9 cellular contexts compared by ENCODE assay signal in genomic region chr13:46665630-46666482, GRCh38.
DNase-seq lines count a peak whose midpoint lies in the region; ATAC-seq and TF ChIP-seq lines count a peak whose summit lies in the region.
"Had no signal": no experiment of that assay in that cellular context is flagged by ENCODE, and none has a peak within 500 bp of the region (broad histone marks: within the 10 kb centered on the region; RNA-seq: fewer than 3 reads in every experiment).

No MANE protein-coding gene starts in this region.

- peaks cover 31% of the 10 kb centered on the region for H3K4me1 Mint-ChIP-seq in neural crest cell

- peak overlapping the region; percentile 16 for H3K27ac Mint-ChIP-seq in neural crest cell (ENCODE audit: unreplicated experiment)

- TF ChIP-seq CTCF in neural crest cell (conservative IDR thresholded peaks at IDR 0.05): no peak

- DNase-seq in ELF-1 (ENCODE audit: low read depth, low spot score) (peak; percentile 25), astrocyte of the hippocampus (ENCODE audit: low read depth, low spot score) (peak; percentile 56), neural crest cell (ENCODE audit: low read depth, low spot score) (no peak), HUDEP-2 (lab: John Stamatoyannopoulos, UW; ENCODE audit: unreplicated experiment in 76 of 76) (no peak), kidney glomerular epithelial cell (lab: John Stamatoyannopoulos, UW) (no peak)
- DNase-seq: posterior cingulate gyrus had no signal

- no peaks in the 10 kb centered on the region for H3K27me3 Mint-ChIP-seq in neural crest cell (ENCODE audit: low read depth)

- H3K36me3 Mint-ChIP-seq in neural crest cell (ENCODE audit: low read depth): peaks cover 2% of the 10 kb centered on the region

- no peaks in the 10 kb centered on the region for H3K9me3 Mint-ChIP-seq in neural crest cell

- ATAC-seq in HG03139 (IDR thresholded peaks at IDR 0.05; ENCODE audit: unreplicated experiment): peak; percentile 39
- no peak for ATAC-seq in GM21576 (IDR thresholded peaks at IDR 0.05; ENCODE audit: unreplicated experiment)
- no peak for ATAC-seq in GM18867 (IDR thresholded peaks at IDR 0.05; ENCODE audit: unreplicated experiment)

- no peak overlapping the region for H3K4me3 Mint-ChIP-seq in neural crest cell

Comparison
In these comparisons a context has a peak if more than half of its experiments do, and no peak if none do; other contexts are left out.
1. DNase-seq: peak in ELF-1 (single experiment) and astrocyte of the hippocampus (single experiment); none in neural crest cell (single experiment), HUDEP-2 (0 of 76) and kidney glomerular epithelial cell (single experiment).